In genomic region chr9:87860-88259, GRCh38 we compare ENCODE assay signal across 4 cellular contexts. TPM values are rescaled to one million over a fixed set of nuclear protein-coding genes. Genes with fewer than 3 reads are reported as not detected.
"Had no signal": no experiment of that assay in that cellular context is flagged by ENCODE, and none has a peak within 500 bp of the region (broad histone marks: within the 10 kb centered on the region; RNA-seq: fewer than 3 reads in every experiment).

No MANE protein-coding gene starts in this region.

RNA-seq across cellular contexts. Expression of gene FOXD4, which starts 30.4 kb away (rescaled TPM):
- total RNA-seq: PC-9, Right ventricle myocardium inferior, Right ventricle myocardium superior, RPMI7951 had no signal
